In genomic region chr4:115171220-115171619, GRCh38 we compare ENCODE assay signal across 28 cellular contexts. TPM values are rescaled to one million over a fixed set of nuclear protein-coding genes. Genes with fewer than 3 reads are reported as not detected.
"Had no signal": no experiment of that assay in that cellular context is flagged by ENCODE, and none has a peak within 500 bp of the region (broad histone marks: within the 10 kb centered on the region; RNA-seq: fewer than 3 reads in every experiment).

No MANE protein-coding gene starts in this region.

- ATAC-seq: naive thymus-derived CD8-positive, alpha-beta T cell; psoas muscle; right cardiac atrium; sciatic nerve; stimulated activated effector memory CD8-positive, alpha-beta T cell treated with anti-CD3 and anti-CD28 coated beads, Interleukin-12 subunit alpha, Interleukin-12 subunit beta, amount 100 ng/mL, for 72 hours; stimulated activated naive B cell treated with anti-CD40 and anti-IgM and Interleukin-4, amounts not matched to agents 10 μg/mL and 1 μg/mL and 100 μg/mL, for 72 hours had no signal

- H3K9ac ChIP-seq: neural progenitor cell, parathyroid adenoma had no signal

- H3K4me3 ChIP-seq: neural progenitor cell, ovary, psoas muscle, skin epidermis, stomach, thoracic aorta, thyroid gland, tibial nerve, upper lobe of left lung, vagina had no signal

- DNase-seq: naive thymus-derived CD8-positive, alpha-beta T cell; occipital lobe; ovary; posterior cingulate gyrus; psoas muscle; right cardiac atrium; stimulated activated CD4-positive, alpha-beta T cell treated with anti-CD3 and anti-CD28 coated beads, Interleukin-15, amount 100 ng/mL, for 24 hours; stimulated activated CD4-positive, alpha-beta T cell treated with anti-CD3 and anti-CD28 coated beads, Interleukin-2, amount 100 ng/mL, for 24 hours; stimulated activated CD4-positive, alpha-beta T cell treated with anti-CD3 and anti-CD28 coated beads, Interleukin-2, amount 100 ng/mL, for 48 hours; stimulated activated CD4-positive, alpha-beta T cell treated with anti-CD3 and anti-CD28 coated beads, Interleukin-4, amount 100 ng/mL, for 24 hours; stimulated activated naive B cell treated with anti-CD40 and anti-IgM and Interleukin-4, amounts not matched to agents 10 μg/mL and 1 μg/mL and 100 μg/mL, for 72 hours; stimulated activated naive CD4-positive, alpha-beta T cell treated with Interleukin-2 at 50 U/mL for 16 hours; stomach; thyroid gland; trophoblast cell; upper lobe of left lung had no signal

- H3K9me3 ChIP-seq: ovary, psoas muscle, stomach, thoracic aorta, thyroid gland, tibial nerve, upper lobe of left lung, vagina had no signal

- H3K27ac ChIP-seq: neural progenitor cell, ovary, parathyroid adenoma, psoas muscle, skin epidermis, stomach, thoracic aorta, thyroid gland, tibial nerve, upper lobe of left lung, vagina had no signal

- H3K27me3 ChIP-seq: neural progenitor cell, ovary, stomach, thyroid gland, tibial nerve, upper lobe of left lung, vagina had no signal

- H3K4me2 ChIP-seq: neural progenitor cell had no signal

- H3K79me2 ChIP-seq: parathyroid adenoma had no signal

- FAIRE-seq: urothelium cell line had no signal

- H3K4me1 ChIP-seq: parathyroid adenoma, psoas muscle, stomach, thyroid gland, tibial nerve, upper lobe of left lung, vagina had no signal

- H2AFZ ChIP-seq: neural progenitor cell, parathyroid adenoma had no signal

- H3K36me3 ChIP-seq: neural progenitor cell, ovary, stomach, thoracic aorta, thyroid gland, tibial nerve, upper lobe of left lung, vagina had no signal

RNA-seq across cellular contexts. Expression of gene NDST4, which starts 57.8 kb away (rescaled TPM):
- total RNA-seq: naive thymus-derived CD8-positive, alpha-beta T cell; osteoblast; psoas muscle; renal cortical epithelial cell; right cardiac atrium; thoracic aorta; upper lobe of left lung; ureter; vagina had no signal
- polyA plus RNA-seq: naive thymus-derived CD8-positive, alpha-beta T cell; psoas muscle; right cardiac atrium had no signal
